Comparison of ENCODE assay signal across 9 cellular contexts in genomic region chr11:104798794-104799193, GRCh38.
A peak's percentile ranks its signal among the peaks of the same experiment; 100 is the strongest.
DNase-seq lines count a peak whose midpoint lies in the region; ATAC-seq and TF ChIP-seq lines count a peak whose summit lies in the region.
"Had no signal": no experiment of that assay in that cellular context is flagged by ENCODE, and none has a peak within 500 bp of the region (broad histone marks: within the 10 kb centered on the region; RNA-seq: fewer than 3 reads in every experiment).

No MANE protein-coding gene starts in this region.

- TF ChIP-seq CTCF in CD4-positive, alpha-beta T cell (IDR thresholded peaks at IDR 0.05) = no peak

- H3K9ac ChIP-seq in duodenal mucosa (ENCODE audit: low read depth in 1 of 2, low read length in 2 of 2) = no peak overlapping the region

- no peaks in the 10 kb centered on the region for H3K27me3 ChIP-seq in CD4-positive, alpha-beta T cell (ENCODE audit: control insufficient read depth, insufficient read depth, low read length)
- peaks cover 0 to 3% of the 10 kb centered on the region in 2 donors for H3K27me3 ChIP-seq in duodenal mucosa (ENCODE audit: control insufficient read depth in 1 of 2, insufficient read depth in 2 of 2, low read length in 2 of 2)

- H3K4me3 ChIP-seq in duodenal mucosa (ENCODE audit: low read depth in 1 of 2, low read length in 2 of 2) = peak overlapping the region; percentile 44 to 45

- ATAC-seq in CD4-positive, alpha-beta T cell (ENCODE audit: poor library complexity) = no peak
- ATAC-seq in GM21381 (IDR thresholded peaks at IDR 0.05; ENCODE audit: unreplicated experiment) = peak; percentile 54
- ATAC-seq in HG03460 (IDR thresholded peaks at IDR 0.05; ENCODE audit: unreplicated experiment) = peak; percentile 49

- H3K4me1 ChIP-seq in duodenal mucosa (ENCODE audit: control insufficient read depth in 1 of 2, insufficient read depth in 2 of 2, low read length in 2 of 2) = peaks cover 0 to 5% of the 10 kb centered on the region in 2 donors

- H3K27ac Mint-ChIP-seq in CD4-positive, alpha-beta T cell = peak overlapping the region; percentile 80

- CTCF ChIA-PET in CD4-positive, alpha-beta T cell (lab: Charles Lee) = no interaction called here

- intact Hi-C loops in CD4-positive, alpha-beta T cell (cut with DNase I, micrococcal nuclease) = no loop called here

- H3K27ac ChIP-seq in CD4-positive, alpha-beta T cell (ENCODE audit: low read depth, low read length) = no peak overlapping the region
- no peak overlapping the region for H3K27ac ChIP-seq in duodenal mucosa (ENCODE audit: low read depth, low read length)

- POLR2A ChIA-PET in CD4-positive, alpha-beta T cell (lab: Charles Lee) = interaction anchor here (1.0 to 1.8 kb wide), 2 partner anchors 93 to 170 kb away, joined by 4 to 5 read pairs; partner anchors contain the start of gene CASP4

- peak overlapping the region; percentile 84 for H3K4me3 Mint-ChIP-seq in CD4-positive, alpha-beta T cell

- DNase-seq in CD4-positive, alpha-beta T cell = no peak
- no peak for DNase-seq in HCEC 1CT
- no peak for DNase-seq in NCI-H1694 treated with DMSO at 0.1 percent for 48 hours (lab: John Stamatoyannopoulos, UW)
- DNase-seq in COR-L47 (lab: John Stamatoyannopoulos, UW) = no peak
- DNase-seq in HT-29 (ENCODE audit: low spot score) = no peak
- DNase-seq: stimulated activated naive CD4-positive, alpha-beta T cell treated with Interleukin-2 at 50 U/mL for 16 hours had no signal

- no peaks in the 10 kb centered on the region for H3K36me3 ChIP-seq in duodenal mucosa (ENCODE audit: control insufficient read depth in 1 of 2, insufficient read depth in 2 of 2, low read length in 2 of 2)

- H3K27me3 Mint-ChIP-seq in CD4-positive, alpha-beta T cell = no peaks in the 10 kb centered on the region

- H3K9me3 ChIP-seq in CD4-positive, alpha-beta T cell (ENCODE audit: control insufficient read depth, low read length) = no peaks in the 10 kb centered on the region
- no peaks in the 10 kb centered on the region for H3K9me3 ChIP-seq in duodenal mucosa (ENCODE audit: control insufficient read depth in 1 of 2, low read length in 2 of 2)

- no peaks in the 10 kb centered on the region for H3K36me3 Mint-ChIP-seq in CD4-positive, alpha-beta T cell (ENCODE audit: low read depth)

- peaks cover 59% of the 10 kb centered on the region for H3K4me1 Mint-ChIP-seq in CD4-positive, alpha-beta T cell (ENCODE audit: low read depth)

- no peaks in the 10 kb centered on the region for H3K9me3 Mint-ChIP-seq in CD4-positive, alpha-beta T cell
